Comparison of ENCODE assay signal across 1 cellular context in genomic region chr10:88882646-88883442, GRCh38.
A peak's percentile ranks its signal among the peaks of the same experiment; 100 is the strongest.
TF ChIP-seq lines count a peak whose summit lies in the region.

No MANE protein-coding gene starts in this region.

TF ChIP-seq in GM12878, 131 proteins besides CTCF, POLR2A, EP300 and RAD21:
- peak; percentile 58; the same call in 1 of the 2 replicates for TF ChIP-seq NBN (IDR thresholded peaks at IDR 0.05)
- TF ChIP-seq MLLT1 (IDR thresholded peaks at IDR 0.05), result peak; percentile 92
- TF ChIP-seq ATF7 (IDR thresholded peaks at IDR 0.05; ENCODE audit: low read depth), result peak; percentile 52; the same call in 1 of the 2 replicates
